8 cellular contexts compared by ENCODE assay signal in the genomic region with DNA sequence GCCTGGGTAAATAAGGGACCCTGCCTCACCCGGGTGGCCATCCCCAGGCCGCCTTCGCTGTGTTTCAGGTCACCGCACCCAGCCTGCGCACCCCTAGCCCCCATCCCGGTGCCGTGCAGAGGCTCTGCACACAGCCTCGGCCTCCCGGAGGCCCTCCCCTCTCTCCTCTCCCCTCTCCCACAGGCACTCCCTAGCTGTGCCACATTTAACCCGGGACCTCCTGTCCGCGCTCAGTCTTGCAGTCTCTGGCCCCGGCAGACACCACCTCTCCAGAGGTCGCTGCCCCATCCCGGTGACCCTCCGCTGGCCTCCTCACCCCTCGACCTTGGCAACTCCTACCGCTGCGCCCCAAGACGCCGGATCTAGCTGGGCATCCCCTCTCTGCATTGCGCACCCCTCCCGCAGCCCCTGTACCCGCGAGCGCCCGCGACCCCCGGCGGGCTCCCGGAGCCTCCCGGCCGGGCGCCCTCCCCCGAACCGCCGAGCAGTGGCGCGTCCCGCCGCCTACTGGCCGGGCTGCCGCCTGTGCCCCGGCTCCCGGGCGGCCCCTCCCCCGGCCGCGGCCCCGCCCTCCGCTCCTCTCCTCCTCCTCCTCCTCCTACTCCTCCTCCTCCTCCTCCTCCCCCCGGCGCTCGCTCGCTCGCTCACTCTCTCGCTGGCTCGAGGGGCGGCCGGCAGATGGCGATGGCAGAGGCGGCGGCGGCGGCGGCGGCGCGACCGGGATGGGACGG. TPM values are rescaled to one million over a fixed set of nuclear protein-coding genes. Genes with fewer than 3 reads are reported as not detected.
DNase-seq lines count a peak whose midpoint lies in the region; ATAC-seq and TF ChIP-seq lines count a peak whose summit lies in the region.

Gene TMEM132B (plus strand): TSS at position 647 of the 731 bp plus-strand sequence.

- H3K27ac Mint-ChIP-seq in activated naive CD8-positive, alpha-beta T cell treated with anti-CD3 and anti-CD28 coated beads for 36 hours: no peak within 1 kb of the TSS

- ATAC-seq in HG03175 (IDR thresholded peaks at IDR 0.05; ENCODE audit: unreplicated experiment): peak; percentile 46
- ATAC-seq in HG03135 (IDR thresholded peaks at IDR 0.05; ENCODE audit: unreplicated experiment): no peak

- peaks cover 8% of the 10 kb centered on the region for H3K4me1 ChIP-seq in cardiac muscle cell (ENCODE audit: low read depth)

- H3K9me3 ChIP-seq in cardiac muscle cell (ENCODE audit: low read depth): no peaks in the 10 kb centered on the region

- peak; percentile 20 for TF ChIP-seq CTCF in cardiac muscle cell (IDR thresholded peaks at IDR 0.05; ENCODE audit: low read depth, low read length)

- no peaks in the 10 kb centered on the region for H3K9me3 Mint-ChIP-seq in activated naive CD8-positive, alpha-beta T cell treated with anti-CD3 and anti-CD28 coated beads for 36 hours

- peak; percentile 8 to 29 for DNase-seq in activated CD4-positive, alpha-beta T cell treated with anti-CD3 and anti-CD28 coated beads for 24 hours (ENCODE audit: low read depth in 2 of 2)
- DNase-seq in activated CD4-positive, alpha-beta T cell treated with anti-CD3 and anti-CD28 coated beads for 1 hour: no peak
- peak; percentile 65 for DNase-seq in NCI-H82 treated with DMSO at 0.1 percent for 48 hours (lab: John Stamatoyannopoulos, UW; ENCODE audit: unreplicated experiment)
- DNase-seq in activated naive CD8-positive, alpha-beta T cell treated with anti-CD3 and anti-CD28 coated beads for 36 hours: peak; percentile 62
- peak; percentile 82 to 92 for DNase-seq in cardiac muscle cell (ENCODE audit: low read depth in 1 of 2, low spot score in 1 of 2)
- peak; percentile 68 for DNase-seq in pons (ENCODE audit: low spot score)

- peak within 1 kb of the TSS; percentile 50 for H3K4me3 ChIP-seq in cardiac muscle cell

- no peak within 1 kb of the TSS for H3K4me3 Mint-ChIP-seq in activated naive CD8-positive, alpha-beta T cell treated with anti-CD3 and anti-CD28 coated beads for 36 hours

- H3K36me3 ChIP-seq in cardiac muscle cell: no peaks in the 10 kb centered on the region

- no peak within 1 kb of the TSS for H3K27ac ChIP-seq in cardiac muscle cell

- no peaks in the 10 kb centered on the region for H3K36me3 Mint-ChIP-seq in activated naive CD8-positive, alpha-beta T cell treated with anti-CD3 and anti-CD28 coated beads for 36 hours

- peaks cover 3% of the 10 kb centered on the region for H3K4me1 Mint-ChIP-seq in activated naive CD8-positive, alpha-beta T cell treated with anti-CD3 and anti-CD28 coated beads for 36 hours

- H3K27me3 ChIP-seq in cardiac muscle cell: peaks cover 60% of the 10 kb centered on the region

- H3K27me3 Mint-ChIP-seq in activated naive CD8-positive, alpha-beta T cell treated with anti-CD3 and anti-CD28 coated beads for 36 hours: peaks cover 82% of the 10 kb centered on the region

RNA-seq across cellular contexts. Expression of gene TMEM132B, which starts in this region (rescaled TPM):
- not detected for total RNA-seq in activated naive CD8-positive, alpha-beta T cell treated with anti-CD3 and anti-CD28 coated beads for 36 hours
- total RNA-seq in cardiac muscle cell: 2.4 and 2.9 TPM in 2 replicates
- 2.0 and 2.6 TPM in 2 replicates for polyA plus RNA-seq in cardiac muscle cell

Comparison
In these comparisons a context has a peak if more than half of its experiments do, and no peak if none do; other contexts are left out.
1. Peak in DNase-seq in activated naive CD8-positive, alpha-beta T cell treated with anti-CD3 and anti-CD28 coated beads for 36 hours; RNA of the gene not detected or under 1 TPM.